Comparison of ENCODE assay signal across 10 cellular contexts in the genomic region with DNA sequence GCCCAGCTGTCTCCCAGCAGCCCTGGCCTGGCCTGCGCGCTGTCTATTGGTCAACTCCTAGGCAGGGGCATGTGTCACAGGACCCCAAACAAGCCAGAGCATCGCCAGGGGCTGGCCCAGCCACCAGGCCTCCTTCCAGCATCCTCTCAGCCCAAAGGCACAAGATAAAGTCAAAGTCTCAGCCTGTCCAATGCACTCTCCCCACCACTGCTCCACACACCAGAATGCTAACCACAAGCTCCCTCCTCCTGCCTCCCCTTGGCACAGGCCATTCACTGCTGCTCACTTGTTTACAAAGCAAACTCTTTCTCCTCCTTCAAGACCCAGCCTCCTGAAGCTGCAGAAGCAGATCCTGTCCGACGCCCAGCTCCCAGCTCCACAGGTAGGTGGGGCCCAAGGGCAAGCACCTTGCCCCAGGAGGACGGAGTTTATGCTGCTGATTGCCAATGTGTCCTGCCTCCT.
DNase-seq lines count a peak whose midpoint lies in the region; ATAC-seq, FAIRE-seq and TF ChIP-seq lines count a peak whose summit lies in the region.
"Had no signal": no experiment of that assay in that cellular context is flagged by ENCODE, and none has a peak within 500 bp of the region (broad histone marks: within the 10 kb centered on the region; RNA-seq: fewer than 3 reads in every experiment).

No MANE protein-coding gene starts in this region.

- ATAC-seq in pancreas (peak in 3 of 4 donors; percentile 36 to 53 (median 42)), GM18498 (IDR thresholded peaks at IDR 0.05; ENCODE audit: unreplicated experiment) (no peak)

- WGBS in pancreas, 2 donors, result 45 to 54% methylated on average over 6 of the region's 6 CpGs

- intact Hi-C loops in pancreas (cut with DNase I), result no loop called here

- DNase-seq in GM06990 (ENCODE audit: extremely low read depth, insufficient read length), result no peak
- DNase-seq in NCI-H510A (lab: John Stamatoyannopoulos, UW), result peak; percentile 38
- DNase-seq in fibroblast of gingiva (ENCODE audit: low read depth), result peak; percentile 60
- DNase-seq in pancreas, result peak in 1 of 6 donors; percentile 22
- no peak for DNase-seq in BE2C
- DNase-seq in frontal cortex (ENCODE audit: low spot score in 2 of 2), result no peak
- DNase-seq in D721Med (ENCODE audit: insufficient read length, low spot score), result no peak
- DNase-seq: activated CD4-positive, alpha-beta T cell treated with anti-CD3 and anti-CD28 coated beads for 1 hour had no signal

- FAIRE-seq in pancreas (lab: Jason Lieb, UNC) (no peak), frontal cortex (lab: Jason Lieb, UNC) (no peak), D721Med (lab: Jason Lieb, UNC) (no peak)

- H3K27ac ChIP-seq in pancreas, result no peak overlapping the region
- H3K27ac ChIP-seq: dorsolateral prefrontal cortex had no signal

- H3K4me1 ChIP-seq in pancreas (no peaks in the 10 kb centered on the region), BE2C (no peaks in the 10 kb centered on the region)

- H3K4me3 ChIP-seq in GM06990 (replicated peaks; ENCODE audit: low read depth, low read length) (no peak overlapping the region), pancreas (no peak overlapping the region), BE2C (ENCODE audit: low read depth, low read length) (no peak overlapping the region)
- H3K4me3 ChIP-seq: dorsolateral prefrontal cortex had no signal

- H3K27me3 ChIP-seq in GM06990 (replicated peaks; ENCODE audit: control insufficient read depth, insufficient read depth, low read length) (peaks cover 1% of the 10 kb centered on the region; the same call in 1 of the 2 replicates), pancreas (no peaks in the 10 kb centered on the region), BE2C (no peaks in the 10 kb centered on the region)
- H3K27me3 ChIP-seq: dorsolateral prefrontal cortex had no signal

- H3K36me3 ChIP-seq in GM06990 (ENCODE audit: control insufficient read depth, insufficient read depth, low read length) (no peaks in the 10 kb centered on the region), pancreas (no peaks in the 10 kb centered on the region), BE2C (no peaks in the 10 kb centered on the region)

- TF ChIP-seq CTCF in GM06990 (IDR thresholded peaks at IDR 0.05; ENCODE audit: insufficient read depth, low read length, poor library complexity, severe bottlenecking) (peak; percentile 26), pancreas (IDR thresholded peaks at IDR 0.05) (no peak), BE2C (IDR thresholded peaks at IDR 0.05; ENCODE audit: low read depth, low read length) (no peak), D721Med (IDR thresholded peaks at IDR 0.05; ENCODE audit: insufficient read depth, missing control alignments) (no peak)

- H3K9me3 ChIP-seq in pancreas, result no peaks in the 10 kb centered on the region
- no peaks in the 10 kb centered on the region for H3K9me3 ChIP-seq in BE2C

Comparison
In these comparisons a context has a peak if more than half of its experiments do, and no peak if none do; other contexts are left out.
1. DNase-seq: peak in NCI-H510A (single experiment) and fibroblast of gingiva (single experiment); none in GM06990 (single experiment), BE2C (single experiment), frontal cortex (0 of 2) and D721Med (single experiment).